Comparison of ENCODE assay signal across 1 cellular context in genomic region chr17:80160536-80160935, GRCh38.
TF ChIP-seq lines count a peak whose summit lies in the region.

No MANE protein-coding gene starts in this region.

TF ChIP-seq in SK-N-SH treated with all-trans-retinoic acid at 6 μM for 48 hours, 23 proteins besides CTCF, POLR2A, EP300 and RAD21 (continued from another document):
- TF ChIP-seq ARNTL (CRISPR knock-in tag; IDR thresholded peaks at IDR 0.05; ENCODE audit: borderline replicate concordance, low read depth): no peak
- TF ChIP-seq CSDC2 (CRISPR knock-in tag; IDR thresholded peaks at IDR 0.05): no peak
- TF ChIP-seq ESRRG (CRISPR knock-in tag; IDR thresholded peaks at IDR 0.05): no peak
